Comparison of ENCODE assay signal across 19 cellular contexts in the genomic region with DNA sequence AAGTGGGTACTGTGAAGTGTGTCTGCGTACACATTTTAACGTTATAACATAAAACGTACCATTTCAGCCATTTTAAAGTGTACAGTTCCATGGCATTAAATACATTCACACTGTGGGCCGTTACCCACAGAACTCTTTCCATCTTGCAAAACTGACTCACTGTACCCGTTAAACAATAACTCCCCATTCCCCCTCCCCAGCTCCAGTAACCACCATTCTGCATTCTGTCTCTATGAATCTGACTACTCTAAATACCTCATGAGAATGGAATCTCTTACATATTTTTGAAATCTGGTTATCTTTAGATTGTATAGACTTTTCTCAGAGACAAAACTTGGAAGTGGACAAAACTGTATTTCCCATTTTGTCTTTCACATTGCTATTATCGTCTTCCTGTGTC. TPM values are rescaled to one million over a fixed set of nuclear protein-coding genes. Genes with fewer than 3 reads are reported as not detected.
A peak's percentile ranks its signal among the peaks of the same experiment; 100 is the strongest.
DNase-seq lines count a peak whose midpoint lies in the region; ATAC-seq and TF ChIP-seq lines count a peak whose summit lies in the region.
"Had no signal": no experiment of that assay in that cellular context is flagged by ENCODE, and none has a peak within 500 bp of the region (broad histone marks: within the 10 kb centered on the region; RNA-seq: fewer than 3 reads in every experiment).

No MANE protein-coding gene starts in this region.

- no peaks in the 10 kb centered on the region for H3K27me3 Mint-ChIP-seq in activated T-cell treated with anti-CD3 and anti-CD28 coated beads, Interleukin-2, amount 50 U/mL, for 72 hours (ENCODE audit: low read depth)
- H3K27me3 Mint-ChIP-seq: activated CD8-positive, alpha-beta memory T cell treated with anti-CD3 and anti-CD28 coated beads, Interleukin-2, amount 10 ng/mL, durations not matched to agents 7 days and 5 days; activated naive CD4-positive, alpha-beta T cell treated with anti-CD3 and anti-CD28 coated beads, Interleukin-2, amount 50 U/mL, for 24 hours; naive thymus-derived CD8-positive, alpha-beta T cell; stimulated activated memory B cell treated with anti-CD40 and anti-IgM and Interleukin-4, amounts not matched to agents 10 μg/mL and 1 μg/mL and 100 μg/mL, for 72 hours had no signal

- H3K9me3 ChIP-seq in SJSA1 (replicated peaks), result no peaks in the 10 kb centered on the region
- H3K9me3 ChIP-seq in hepatocyte (ENCODE audit: low read depth), result no peaks in the 10 kb centered on the region
- H3K9me3 ChIP-seq: esophagus muscularis mucosa, right atrium auricular region, uterus had no signal

- H3K36me3 Mint-ChIP-seq in activated T-cell treated with anti-CD3 and anti-CD28 coated beads, Interleukin-2, amount 50 U/mL, for 72 hours (ENCODE audit: insufficient read depth in 2 of 2), result peaks cover 4% of the 10 kb centered on the region in 2 donors
- peaks cover 50% of the 10 kb centered on the region for H3K36me3 Mint-ChIP-seq in stimulated activated effector memory CD8-positive, alpha-beta T cell treated with anti-CD3 and anti-CD28 coated beads, Interleukin-12 subunit alpha, Interleukin-12 subunit beta, amount 100 ng/mL, for 72 hours

- no peak overlapping the region for H3K4me2 ChIP-seq in hepatocyte

- H3K27ac ChIP-seq in SJSA1 (peak overlapping the region; percentile 79), hepatocyte (no peak overlapping the region)
- H3K27ac ChIP-seq: coronary artery, esophagus muscularis mucosa, right atrium auricular region, uterus had no signal

- no peak overlapping the region for H3K27ac Mint-ChIP-seq in activated T-cell treated with anti-CD3 and anti-CD28 coated beads, Interleukin-2, amount 50 U/mL, for 72 hours
- peak overlapping the region; percentile 46 for H3K27ac Mint-ChIP-seq in stimulated activated effector memory CD8-positive, alpha-beta T cell treated with anti-CD3 and anti-CD28 coated beads, Interleukin-12 subunit alpha, Interleukin-12 subunit beta, amount 100 ng/mL, for 72 hours
- H3K27ac Mint-ChIP-seq: activated CD8-positive, alpha-beta memory T cell treated with anti-CD3 and anti-CD28 coated beads, Interleukin-2, amount 10 ng/mL, durations not matched to agents 7 days and 5 days; activated naive CD4-positive, alpha-beta T cell treated with anti-CD3 and anti-CD28 coated beads, Interleukin-2, amount 50 U/mL, for 24 hours; stimulated activated memory B cell treated with anti-CD40 and anti-IgM and Interleukin-4, amounts not matched to agents 10 μg/mL and 1 μg/mL and 100 μg/mL, for 72 hours had no signal

- H3K9me3 Mint-ChIP-seq in activated T-cell treated with anti-CD3 and anti-CD28 coated beads, Interleukin-2, amount 50 U/mL, for 72 hours, result no peaks in the 10 kb centered on the region
- no peaks in the 10 kb centered on the region for H3K9me3 Mint-ChIP-seq in stimulated activated effector memory CD8-positive, alpha-beta T cell treated with anti-CD3 and anti-CD28 coated beads, Interleukin-12 subunit alpha, Interleukin-12 subunit beta, amount 100 ng/mL, for 72 hours
- H3K9me3 Mint-ChIP-seq: activated naive CD4-positive, alpha-beta T cell treated with anti-CD3 and anti-CD28 coated beads, Interleukin-2, amount 50 U/mL, for 24 hours; naive thymus-derived CD8-positive, alpha-beta T cell; stimulated activated memory B cell treated with anti-CD40 and anti-IgM and Interleukin-4, amounts not matched to agents 10 μg/mL and 1 μg/mL and 100 μg/mL, for 72 hours had no signal

- peaks cover 4% of the 10 kb centered on the region; the same call in 1 of the 2 replicates for H3K36me3 ChIP-seq in SJSA1
- no peaks in the 10 kb centered on the region for H3K36me3 ChIP-seq in hepatocyte (replicated peaks; ENCODE audit: insufficient read depth, low read depth)
- H3K36me3 ChIP-seq: uterus had no signal

- no peak for TF ChIP-seq CTCF in hepatocyte (IDR thresholded peaks at IDR 0.05; ENCODE audit: poor library complexity)

- H4K20me1 ChIP-seq in hepatocyte (ENCODE audit: insufficient read depth, poor library complexity, severe bottlenecking), result no peaks in the 10 kb centered on the region

- H3K27me3 ChIP-seq in SJSA1 (replicated peaks), result no peaks in the 10 kb centered on the region
- no peaks in the 10 kb centered on the region for H3K27me3 ChIP-seq in hepatocyte
- H3K27me3 ChIP-seq: esophagus muscularis mucosa, right atrium auricular region, uterus had no signal

- H3K9me2 ChIP-seq in hepatocyte (replicated peaks; ENCODE audit: insufficient read depth), result no peaks in the 10 kb centered on the region

- H3K4me1 ChIP-seq in SJSA1 (replicated peaks), result peaks cover 55% of the 10 kb centered on the region
- H3K4me1 ChIP-seq in hepatocyte (ENCODE audit: insufficient read depth), result no peaks in the 10 kb centered on the region
- H3K4me1 ChIP-seq: uterus had no signal

- H3K4me1 Mint-ChIP-seq in activated T-cell treated with anti-CD3 and anti-CD28 coated beads, Interleukin-2, amount 50 U/mL, for 72 hours (ENCODE audit: low read depth), result peaks cover 24% of the 10 kb centered on the region
- peaks cover 32% of the 10 kb centered on the region for H3K4me1 Mint-ChIP-seq in stimulated activated effector memory CD8-positive, alpha-beta T cell treated with anti-CD3 and anti-CD28 coated beads, Interleukin-12 subunit alpha, Interleukin-12 subunit beta, amount 100 ng/mL, for 72 hours

- DNase-seq in activated T-cell treated with anti-CD3 and anti-CD28 coated beads, Interleukin-2, amount 50 U/mL, for 72 hours, result no peak
- DNase-seq in activated T-cell treated with anti-CD3 and anti-CD28 coated beads for 4 hours (no peak), SJSA1 (ENCODE audit: low read depth in 1 of 2, low spot score in 2 of 2) (peak; percentile 60 to 73), fibroblast of peridontal ligament (ENCODE audit: extremely low read depth) (peak; percentile 55), hepatocyte (ENCODE audit: low spot score) (no peak), NCI-H2171 treated with DMSO at 0.1 percent for 48 hours (lab: John Stamatoyannopoulos, UW) (no peak)
- DNase-seq in stimulated activated effector memory CD8-positive, alpha-beta T cell treated with anti-CD3 and anti-CD28 coated beads, Interleukin-12 subunit alpha, Interleukin-12 subunit beta, amount 100 ng/mL, for 72 hours (ENCODE audit: low spot score in 2 of 2), result no peak
- DNase-seq: activated CD8-positive, alpha-beta memory T cell treated with anti-CD3 and anti-CD28 coated beads, Interleukin-2, amount 10 ng/mL, durations not matched to agents 7 days and 5 days; Calu3; naive thymus-derived CD8-positive, alpha-beta T cell; NCI-H1105 treated with DMSO at 0.1 percent for 48 hours; NCI-H446; uterus had no signal

- H3K79me2 ChIP-seq in hepatocyte, result peaks cover 59% of the 10 kb centered on the region

- no peak overlapping the region for H3K4me3 ChIP-seq in SJSA1
- no peak overlapping the region for H3K4me3 ChIP-seq in hepatocyte
- H3K4me3 ChIP-seq: coronary artery, esophagus muscularis mucosa, right atrium auricular region, uterus had no signal

- H3K4me3 Mint-ChIP-seq in activated T-cell treated with anti-CD3 and anti-CD28 coated beads, Interleukin-2, amount 50 U/mL, for 72 hours, result peak overlapping the region; percentile 5 to 40
- peak overlapping the region; percentile 17 for H3K4me3 Mint-ChIP-seq in stimulated activated effector memory CD8-positive, alpha-beta T cell treated with anti-CD3 and anti-CD28 coated beads, Interleukin-12 subunit alpha, Interleukin-12 subunit beta, amount 100 ng/mL, for 72 hours
- H3K4me3 Mint-ChIP-seq: activated CD8-positive, alpha-beta memory T cell treated with anti-CD3 and anti-CD28 coated beads, Interleukin-2, amount 10 ng/mL, durations not matched to agents 7 days and 5 days; activated naive CD4-positive, alpha-beta T cell treated with anti-CD3 and anti-CD28 coated beads, Interleukin-2, amount 50 U/mL, for 24 hours; naive thymus-derived CD8-positive, alpha-beta T cell; stimulated activated memory B cell treated with anti-CD40 and anti-IgM and Interleukin-4, amounts not matched to agents 10 μg/mL and 1 μg/mL and 100 μg/mL, for 72 hours had no signal

- WGBS in hepatocyte (ENCODE audit: low lambda C conversion rate, missing lambda C conversion rate), result 93% methylated on average over 6 of the region's 6 CpGs

- H2AFZ ChIP-seq in hepatocyte, result no peak overlapping the region

- ATAC-seq in activated T-cell treated with anti-CD3 and anti-CD28 coated beads, Interleukin-2, amount 50 U/mL, for 72 hours (replicated peaks in 1 of 2), result peak; percentile 51 to 72
- ATAC-seq in stimulated activated effector memory CD8-positive, alpha-beta T cell treated with anti-CD3 and anti-CD28 coated beads, Interleukin-12 subunit alpha, Interleukin-12 subunit beta, amount 100 ng/mL, for 72 hours, result peak; percentile 82
- ATAC-seq in HG03097 (IDR thresholded peaks at IDR 0.05; ENCODE audit: low FRiP score, unreplicated experiment), result no peak
- ATAC-seq: naive thymus-derived CD8-positive, alpha-beta T cell; stimulated activated memory B cell treated with anti-CD40 and anti-IgM and Interleukin-4, amounts not matched to agents 10 μg/mL and 1 μg/mL and 100 μg/mL, for 72 hours had no signal

RNA-seq across cellular contexts. Expression of a gene that starts 9.3 kb away (rescaled TPM):
- total RNA-seq in activated T-cell treated with anti-CD3 and anti-CD28 coated beads, Interleukin-2, amount 50 U/mL, for 72 hours, result 1 to 10 TPM; 8.0 to 8.7 TPM
- total RNA-seq in SJSA1 (2014; rRNA removed; shearing (Covaris generic)), result 12.1 and 14.3 TPM in 2 replicates
- total RNA-seq in hepatocyte, result 6.4 and 9.6 TPM in 2 replicates
- polyA plus RNA-seq in hepatocyte, result 16.5 and 18.5 TPM in 2 replicates

RNA-seq across cellular contexts. Expression of a gene that starts 9.5 kb away (rescaled TPM):
- 10 to 100 TPM in 1 of 2 donors, 1 to 10 TPM in 1; 7.5 to 10.4 TPM for total RNA-seq in activated T-cell treated with anti-CD3 and anti-CD28 coated beads, Interleukin-2, amount 50 U/mL, for 72 hours
- 1.1 and 3.1 TPM in 2 replicates for total RNA-seq in SJSA1 (2014; rRNA removed; shearing (Covaris generic))
- 6.2 and 17.5 TPM in 2 replicates for total RNA-seq in hepatocyte
- 12.3 and 15.7 TPM in 2 replicates for polyA plus RNA-seq in hepatocyte

RNA-seq across cellular contexts. Expression of a gene that starts 38.8 kb away (rescaled TPM):
- 10 to 100 TPM; 19.6 to 20.1 TPM for total RNA-seq in activated T-cell treated with anti-CD3 and anti-CD28 coated beads, Interleukin-2, amount 50 U/mL, for 72 hours
- total RNA-seq in SJSA1 (2014; rRNA removed; shearing (Covaris generic)), result 13.3 and 21.0 TPM in 2 replicates
- 57.1 and 57.8 TPM in 2 replicates for total RNA-seq in hepatocyte
- polyA plus RNA-seq in hepatocyte, result 21.6 and 24.5 TPM in 2 replicates

Comparison
In these comparisons a context has a peak if more than half of its experiments do, and no peak if none do; other contexts are left out.
1. DNase-seq: peak in SJSA1 (2 of 2) and fibroblast of peridontal ligament (single experiment); none in activated T-cell treated with anti-CD3 and anti-CD28 coated beads, Interleukin-2, amount 50 U/mL, for 72 hours (0 of 2), activated T-cell treated with anti-CD3 and anti-CD28 coated beads for 4 hours (single experiment), stimulated activated effector memory CD8-positive, alpha-beta T cell treated with anti-CD3 and anti-CD28 coated beads, Interleukin-12 subunit alpha, Interleukin-12 subunit beta, amount 100 ng/mL, for 72 hours (0 of 2), hepatocyte (single experiment) and NCI-H2171 treated with DMSO at 0.1 percent for 48 hours (single experiment).